5 cellular contexts compared by ENCODE assay signal in the genomic region with DNA sequence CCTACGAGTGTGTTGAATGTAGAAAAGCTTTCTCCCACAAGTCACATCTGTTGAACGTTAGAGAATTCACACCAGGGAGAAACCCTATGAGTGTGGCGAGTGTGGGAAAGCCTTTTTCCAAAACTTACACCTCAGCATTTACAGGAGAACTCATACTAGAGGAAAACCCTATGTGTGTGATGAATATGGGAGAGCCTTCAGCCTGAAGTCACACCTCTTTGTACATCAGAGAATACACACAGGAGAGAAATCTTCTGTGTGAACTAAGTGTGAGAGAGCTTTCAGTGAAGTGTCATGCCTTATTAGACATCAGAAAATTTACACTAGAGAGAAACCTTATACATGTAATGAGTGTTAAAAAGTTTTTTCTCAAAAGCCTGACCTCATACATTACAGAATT.
A peak's percentile ranks its signal among the peaks of the same experiment; 100 is the strongest.
TF ChIP-seq lines count a peak whose summit lies in the region.

No MANE protein-coding gene starts in this region.

TF ChIP-seq in HCT116, 20 proteins besides CTCF, POLR2A, EP300 and RAD21:
- no peak for TF ChIP-seq SP1 (IDR thresholded peaks at IDR 0.05; ENCODE audit: low read depth)
- no peak for TF ChIP-seq JUND (IDR thresholded peaks at IDR 0.05)
- TF ChIP-seq ZNF274 (IDR thresholded peaks at IDR 0.05; ENCODE audit: low read depth, low read length), result peak; percentile 34; the same call in 1 of the 2 replicates
- no peak for TF ChIP-seq EZH2phosphoT487 (IDR thresholded peaks at IDR 0.05; ENCODE audit: borderline replicate concordance)

TF ChIP-seq in HEK293, 187 proteins besides CTCF, POLR2A, EP300 and RAD21:
- TF ChIP-seq ZNF394 (tag by site-specific recombination; IDR thresholded peaks at IDR 0.05; ENCODE audit: borderline replicate concordance), result no peak
- no peak for TF ChIP-seq KLF1 (tag by site-specific recombination; IDR thresholded peaks at IDR 0.05)
- no peak for TF ChIP-seq YY2 (tag by site-specific recombination; IDR thresholded peaks at IDR 0.05)
- no peak for TF ChIP-seq ZNF184 (tag by site-specific recombination; IDR thresholded peaks at IDR 0.05)
- TF ChIP-seq SETDB1 (IDR thresholded peaks at IDR 0.05; ENCODE audit: insufficient read length, low read length), result peak; percentile 71
- no peak for TF ChIP-seq ZNF133 (tag by site-specific recombination; IDR thresholded peaks at IDR 0.05)
- TF ChIP-seq ZNF37A (tag by site-specific recombination; IDR thresholded peaks at IDR 0.05), result no peak
- TF ChIP-seq ZNF274 (IDR thresholded peaks at IDR 0.05; ENCODE audit: low read length), result no peak
- peak; percentile 47; the same call in 1 of the 2 replicates for TF ChIP-seq ZNF274 (tag by site-specific recombination; IDR thresholded peaks at IDR 0.05; ENCODE audit: borderline replicate concordance)
- TF ChIP-seq ZNF626 (tag by site-specific recombination; IDR thresholded peaks at IDR 0.05), result no peak
- no peak for TF ChIP-seq BCL11A (tag by site-specific recombination; IDR thresholded peaks at IDR 0.05; ENCODE audit: low read depth)
- no peak for TF ChIP-seq ZNF24 (tag by site-specific recombination; IDR thresholded peaks at IDR 0.05)
TF ChIP-seq in HEK293: peak in this region for 2.

TF ChIP-seq in K562, 482 proteins besides CTCF, POLR2A, EP300 and RAD21 (continues in another document):
- TF ChIP-seq CBFA2T3 (IDR thresholded peaks at IDR 0.05) (no peak), ZNF274 (IDR thresholded peaks at IDR 0.05; ENCODE audit: borderline replicate concordance, low read depth, low read length) (peak; percentile 74)
- TF ChIP-seq, protein P1, sequence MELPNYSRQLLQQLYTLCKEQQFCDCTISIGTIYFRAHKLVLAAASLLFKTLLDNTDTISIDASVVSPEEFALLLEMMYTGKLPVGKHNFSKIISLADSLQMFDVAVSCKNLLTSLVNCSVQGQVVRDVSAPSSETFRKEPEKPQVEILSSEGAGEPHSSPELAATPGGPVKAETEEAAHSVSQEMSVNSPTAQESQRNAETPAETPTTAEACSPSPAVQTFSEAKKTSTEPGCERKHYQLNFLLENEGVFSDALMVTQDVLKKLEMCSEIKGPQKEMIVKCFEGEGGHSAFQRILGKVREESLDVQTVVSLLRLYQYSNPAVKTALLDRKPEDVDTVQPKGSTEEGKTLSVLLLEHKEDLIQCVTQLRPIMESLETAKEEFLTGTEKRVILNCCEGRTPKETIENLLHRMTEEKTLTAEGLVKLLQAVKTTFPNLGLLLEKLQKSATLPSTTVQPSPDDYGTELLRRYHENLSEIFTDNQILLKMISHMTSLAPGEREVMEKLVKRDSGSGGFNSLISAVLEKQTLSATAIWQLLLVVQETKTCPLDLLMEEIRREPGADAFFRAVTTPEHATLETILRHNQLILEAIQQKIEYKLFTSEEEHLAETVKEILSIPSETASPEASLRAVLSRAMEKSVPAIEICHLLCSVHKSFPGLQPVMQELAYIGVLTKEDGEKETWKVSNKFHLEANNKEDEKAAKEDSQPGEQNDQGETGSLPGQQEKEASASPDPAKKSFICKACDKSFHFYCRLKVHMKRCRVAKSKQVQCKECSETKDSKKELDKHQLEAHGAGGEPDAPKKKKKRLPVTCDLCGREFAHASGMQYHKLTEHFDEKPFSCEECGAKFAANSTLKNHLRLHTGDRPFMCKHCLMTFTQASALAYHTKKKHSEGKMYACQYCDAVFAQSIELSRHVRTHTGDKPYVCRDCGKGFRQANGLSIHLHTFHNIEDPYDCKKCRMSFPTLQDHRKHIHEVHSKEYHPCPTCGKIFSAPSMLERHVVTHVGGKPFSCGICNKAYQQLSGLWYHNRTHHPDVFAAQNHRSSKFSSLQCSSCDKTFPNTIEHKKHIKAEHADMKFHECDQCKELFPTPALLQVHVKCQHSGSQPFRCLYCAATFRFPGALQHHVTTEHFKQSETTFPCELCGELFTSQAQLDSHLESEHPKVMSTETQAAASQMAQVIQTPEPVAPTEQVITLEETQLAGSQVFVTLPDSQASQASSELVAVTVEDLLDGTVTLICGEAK (IDR thresholded peaks at IDR 0.05), result no peak
- TF ChIP-seq, protein P1 (CRISPR knock-in tag; IDR thresholded peaks at IDR 0.05), result no peak

TF ChIP-seq in H1, 55 proteins besides CTCF, POLR2A, EP300 and RAD21:
- peak; percentile 64 for TF ChIP-seq ZNF274 (IDR thresholded peaks at IDR 0.05; ENCODE audit: borderline replicate concordance, extremely low read depth, low read length)
- no peak for TF ChIP-seq SAP30 (IDR thresholded peaks at IDR 0.05; ENCODE audit: insufficient read depth, insufficient replicate concordance, low read length)

TF ChIP-seq in WTC11, 78 proteins besides CTCF, POLR2A, EP300 and RAD21:
- TF ChIP-seq ZNF219 (CRISPR knock-in tag; IDR thresholded peaks at IDR 0.05; ENCODE audit: borderline replicate concordance), result no peak
- TF ChIP-seq ESRRA (CRISPR knock-in tag; IDR thresholded peaks at IDR 0.05; ENCODE audit: borderline replicate concordance), result no peak
- no peak for TF ChIP-seq CREM (CRISPR knock-in tag; IDR thresholded peaks at IDR 0.05)
